ENCODE assay signal across 25 cellular contexts in the genomic region with DNA sequence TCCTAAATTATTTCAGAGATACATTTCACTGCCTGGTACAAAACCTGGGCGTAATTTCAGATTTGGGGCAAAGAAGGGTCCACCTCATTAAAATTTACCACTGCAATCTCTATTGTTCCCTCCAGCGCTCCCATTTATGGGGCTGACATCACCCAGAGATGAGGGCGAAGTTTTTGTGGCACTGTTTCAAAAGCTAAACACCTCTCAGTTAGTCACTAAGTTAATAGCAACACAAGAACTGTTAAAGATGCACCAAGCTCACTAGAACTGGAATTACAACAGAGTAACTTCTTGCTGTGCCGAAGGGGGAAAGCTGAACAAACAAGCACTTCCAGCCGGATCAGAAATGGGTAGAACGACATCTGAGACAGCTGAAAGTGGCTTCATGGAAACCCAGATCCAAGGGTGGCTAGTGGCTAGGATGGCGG.
"Had no signal": no experiment of that assay in that cellular context is flagged by ENCODE, and none has a peak within 500 bp of the region (broad histone marks: within the 10 kb centered on the region; RNA-seq: fewer than 3 reads in every experiment).

No MANE protein-coding gene starts in this region.

- H3K4me3 ChIP-seq: colonic mucosa, esophagus squamous epithelium, gastrocnemius medialis, heart right ventricle, left lung, lower lobe of right lung, mucosa of descending colon had no signal

- H3K27me3 Mint-ChIP-seq: effector memory CD8-positive, alpha-beta T cell had no signal

- H3K4me3 Mint-ChIP-seq: dendritic cell treated with granulocyte-macrophage colony-stimulating factor and Interleukin-4, amounts not matched to agents 40 ng/mL and 50 ng/mL, for 4 days; effector memory CD8-positive, alpha-beta T cell; endodermal cell; mesothelial cell of epicardium; naive B cell had no signal

- H3K27ac Mint-ChIP-seq: dendritic cell treated with granulocyte-macrophage colony-stimulating factor and Interleukin-4, amounts not matched to agents 40 ng/mL and 50 ng/mL, for 4 days; effector memory CD8-positive, alpha-beta T cell; endodermal cell; mesothelial cell of epicardium; naive B cell had no signal

- H3K4me1 ChIP-seq: colonic mucosa, esophagus squamous epithelium, gastrocnemius medialis, heart right ventricle, left lung, lower lobe of right lung had no signal

- H3K9me3 Mint-ChIP-seq: dendritic cell treated with granulocyte-macrophage colony-stimulating factor and Interleukin-4, amounts not matched to agents 40 ng/mL and 50 ng/mL, for 4 days; effector memory CD8-positive, alpha-beta T cell; endodermal cell; mesothelial cell of epicardium; naive B cell had no signal

- H3K36me3 Mint-ChIP-seq: mesothelial cell of epicardium, naive B cell had no signal

- H3K27ac ChIP-seq: colonic mucosa, epithelial cell of prostate, esophagus squamous epithelium, gastrocnemius medialis, heart right ventricle, left lung, lower lobe of right lung had no signal

- ATAC-seq: effector memory CD8-positive, alpha-beta T cell; esophagus mucosa; gastrocnemius medialis; heart right ventricle; left cardiac atrium; left lung; left ventricle myocardium superior; lower lobe of right lung; mucosa of descending colon had no signal

- H3K4me1 Mint-ChIP-seq: endodermal cell had no signal

- H3K9me3 ChIP-seq: colonic mucosa, esophagus squamous epithelium, gastrocnemius medialis, heart right ventricle, left lung, lower lobe of right lung, mucosa of descending colon had no signal

- H3K27me3 ChIP-seq: colonic mucosa, gastrocnemius medialis had no signal

- DNase-seq: colonic mucosa; cortex of kidney; effector CD8-positive, alpha-beta T cell; effector memory CD8-positive, alpha-beta T cell; endodermal cell; erythroblast; esophagus squamous epithelium; foreskin fibroblast; foreskin melanocyte; gastrocnemius medialis; glutamatergic neuron; head of caudate nucleus; heart right ventricle; hippocampal formation; left cardiac atrium; left lung; left ventricle myocardium superior; lower lobe of right lung; mesenchymal stem cell; mucosa of descending colon; naive B cell had no signal

- H3K36me3 ChIP-seq: colonic mucosa, esophagus squamous epithelium, gastrocnemius medialis, heart right ventricle, left lung, lower lobe of right lung had no signal
